ENCODE assay signal across 9 cellular contexts in genomic region chr12:96233941-96234461, GRCh38. TPM values are rescaled to one million over a fixed set of nuclear protein-coding genes. Genes with fewer than 3 reads are reported as not detected.
DNase-seq lines count a peak whose midpoint lies in the region; ATAC-seq, FAIRE-seq and TF ChIP-seq lines count a peak whose summit lies in the region.
"Had no signal": no experiment of that assay in that cellular context is flagged by ENCODE, and none has a peak within 500 bp of the region (broad histone marks: within the 10 kb centered on the region; RNA-seq: fewer than 3 reads in every experiment).

No MANE protein-coding gene starts in this region.

- H3K36me3 Mint-ChIP-seq in stimulated activated naive B cell treated with anti-CD40 and anti-IgM and Interleukin-4, amounts not matched to agents 10 μg/mL and 1 μg/mL and 100 μg/mL, for 72 hours, result peaks cover 24 to 31% of the 10 kb centered on the region in 2 donors

- H3K27me3 Mint-ChIP-seq in stimulated activated naive B cell treated with anti-CD40 and anti-IgM and Interleukin-4, amounts not matched to agents 10 μg/mL and 1 μg/mL and 100 μg/mL, for 72 hours, result no peaks in the 10 kb centered on the region

- FAIRE-seq in pancreas (lab: Jason Lieb, UNC), result no peak

- no peak overlapping the region for H2AFZ ChIP-seq in smooth muscle cell (ENCODE audit: low read depth)

- H3K9me3 ChIP-seq in pancreas (no peaks in the 10 kb centered on the region), smooth muscle cell (replicated peaks; ENCODE audit: low read depth) (no peaks in the 10 kb centered on the region)

- no peaks in the 10 kb centered on the region for H3K27me3 ChIP-seq in pancreas
- no peaks in the 10 kb centered on the region for H3K27me3 ChIP-seq in smooth muscle cell (ENCODE audit: low read depth)

- intact Hi-C loops in pancreas (cut with DNase I), result no loop called here

- peaks cover 18% of the 10 kb centered on the region for H3F3A ChIP-seq in smooth muscle cell (ENCODE audit: low read depth)

- peak in 13 of 14 donors; percentile 39 to 100 (median 82) for DNase-seq in C1 segment of cervical spinal cord (lab: John Stamatoyannopoulos, UW)
- peak; percentile 94 to 98 for DNase-seq in foreskin fibroblast
- peak in 2 of 6 donors; percentile 42 for DNase-seq in pancreas
- no peak for DNase-seq in smooth muscle cell (lab: John Stamatoyannopoulos, UW; ENCODE audit: unreplicated experiment)
- no peak for DNase-seq in NAMALWA (ENCODE audit: low spot score)
- no peak for DNase-seq in stimulated activated naive B cell treated with anti-CD40 and anti-IgM and Interleukin-4, amounts not matched to agents 10 μg/mL and 1 μg/mL and 100 μg/mL, for 72 hours
- DNase-seq: activated gamma-delta T cell had no signal

- H3K36me3 ChIP-seq in pancreas (no peaks in the 10 kb centered on the region), smooth muscle cell (ENCODE audit: low read depth) (no peaks in the 10 kb centered on the region)

- H3K27ac ChIP-seq in pancreas (peak overlapping the region in 1 of 4 donors; percentile 37), smooth muscle cell (ENCODE audit: low read depth) (no peak overlapping the region)

- no peaks in the 10 kb centered on the region for H3K4me1 ChIP-seq in pancreas
- peaks cover under 1% of the 10 kb centered on the region for H3K4me1 ChIP-seq in smooth muscle cell (ENCODE audit: low read depth)

- no peak overlapping the region for H3K4me3 Mint-ChIP-seq in stimulated activated naive B cell treated with anti-CD40 and anti-IgM and Interleukin-4, amounts not matched to agents 10 μg/mL and 1 μg/mL and 100 μg/mL, for 72 hours

- H3K9me3 Mint-ChIP-seq in stimulated activated naive B cell treated with anti-CD40 and anti-IgM and Interleukin-4, amounts not matched to agents 10 μg/mL and 1 μg/mL and 100 μg/mL, for 72 hours, result no peaks in the 10 kb centered on the region

- ATAC-seq in SK-N-SH treated with all-trans-retinoic acid at 6 μM for 48 hours, result peak; percentile 64
- ATAC-seq in pancreas, result peak; percentile 16 to 63 (median 37)
- no peak for ATAC-seq in stimulated activated naive B cell treated with anti-CD40 and anti-IgM and Interleukin-4, amounts not matched to agents 10 μg/mL and 1 μg/mL and 100 μg/mL, for 72 hours (replicated peaks)
- ATAC-seq in GM18520 (IDR thresholded peaks at IDR 0.05; ENCODE audit: unreplicated experiment), result no peak

- H3K4me1 Mint-ChIP-seq in stimulated activated naive B cell treated with anti-CD40 and anti-IgM and Interleukin-4, amounts not matched to agents 10 μg/mL and 1 μg/mL and 100 μg/mL, for 72 hours, result peaks cover 23 to 33% of the 10 kb centered on the region in 2 donors

- H3K4me2 ChIP-seq in smooth muscle cell, result no peak overlapping the region

- no peak for TF ChIP-seq CTCF in foreskin fibroblast (IDR thresholded peaks at IDR 0.05; ENCODE audit: low read depth, low read length)
- TF ChIP-seq CTCF in pancreas (IDR thresholded peaks at IDR 0.05), result no peak
- TF ChIP-seq CTCF in smooth muscle cell (IDR thresholded peaks at IDR 0.05; ENCODE audit: borderline replicate concordance, insufficient read depth, poor library complexity, severe bottlenecking), result no peak

- H4K20me1 ChIP-seq in smooth muscle cell (ENCODE audit: low read depth), result peaks cover 99% of the 10 kb centered on the region

- H3K79me2 ChIP-seq in smooth muscle cell (ENCODE audit: low read depth), result peaks cover 59% of the 10 kb centered on the region

- H3K4me3 ChIP-seq in foreskin fibroblast (ENCODE audit: low read depth in 1 of 2, low read length in 2 of 2) (no peak overlapping the region), pancreas (no peak overlapping the region), smooth muscle cell (no peak overlapping the region)

- no peak overlapping the region for H3K9ac ChIP-seq in smooth muscle cell (ENCODE audit: low read depth)

- 83 to 90% methylated on average over 15 of the region's 15 CpGs for WGBS in pancreas, 2 donors
- 93% methylated on average over 15 of the region's 15 CpGs for WGBS in smooth muscle cell (ENCODE audit: low lambda C conversion rate)

- no peak overlapping the region for H3K27ac Mint-ChIP-seq in stimulated activated naive B cell treated with anti-CD40 and anti-IgM and Interleukin-4, amounts not matched to agents 10 μg/mL and 1 μg/mL and 100 μg/mL, for 72 hours

TF ChIP-seq in SK-N-SH treated with all-trans-retinoic acid at 6 μM for 48 hours, 23 proteins besides CTCF, POLR2A, EP300 and RAD21:
- no peak for TF ChIP-seq TOX (CRISPR knock-in tag; IDR thresholded peaks at IDR 0.05; ENCODE audit: borderline replicate concordance)
- TF ChIP-seq ESRRG (CRISPR knock-in tag; IDR thresholded peaks at IDR 0.05), result no peak
TF ChIP-seq in SK-N-SH treated with all-trans-retinoic acid at 6 μM for 48 hours: peak in this region for 0.

RNA-seq across cellular contexts. Expression of gene ELK3, which starts 39.8 kb away (rescaled TPM):
- total RNA-seq in pancreas (10 to 100 TPM in 1 of 6 donors, 1 to 10 TPM in 5; 4.0 to 12.9 (median 7.2) TPM), smooth muscle cell (44.3 and 45.6 TPM in 2 replicates)
- polyA plus RNA-seq in pancreas (1 to 10 TPM; 2.9 to 4.4 TPM), smooth muscle cell (36.8 and 43.1 TPM in 2 replicates)

Comparison
In these comparisons a context has a peak if more than half of its experiments do, and no peak if none do; other contexts are left out.
1. DNase-seq: peak in C1 segment of cervical spinal cord (13 of 14) and foreskin fibroblast (2 of 2); none in smooth muscle cell (single experiment), NAMALWA (single experiment) and stimulated activated naive B cell treated with anti-CD40 and anti-IgM and Interleukin-4, amounts not matched to agents 10 μg/mL and 1 μg/mL and 100 μg/mL, for 72 hours (single experiment).
2. ATAC-seq: peak in SK-N-SH treated with all-trans-retinoic acid at 6 μM for 48 hours (single experiment) and pancreas (4 of 4); none in stimulated activated naive B cell treated with anti-CD40 and anti-IgM and Interleukin-4, amounts not matched to agents 10 μg/mL and 1 μg/mL and 100 μg/mL, for 72 hours (0 of 2) and GM18520 (single experiment).